Comparison of ENCODE assay signal across 8 cellular contexts in the genomic region with DNA sequence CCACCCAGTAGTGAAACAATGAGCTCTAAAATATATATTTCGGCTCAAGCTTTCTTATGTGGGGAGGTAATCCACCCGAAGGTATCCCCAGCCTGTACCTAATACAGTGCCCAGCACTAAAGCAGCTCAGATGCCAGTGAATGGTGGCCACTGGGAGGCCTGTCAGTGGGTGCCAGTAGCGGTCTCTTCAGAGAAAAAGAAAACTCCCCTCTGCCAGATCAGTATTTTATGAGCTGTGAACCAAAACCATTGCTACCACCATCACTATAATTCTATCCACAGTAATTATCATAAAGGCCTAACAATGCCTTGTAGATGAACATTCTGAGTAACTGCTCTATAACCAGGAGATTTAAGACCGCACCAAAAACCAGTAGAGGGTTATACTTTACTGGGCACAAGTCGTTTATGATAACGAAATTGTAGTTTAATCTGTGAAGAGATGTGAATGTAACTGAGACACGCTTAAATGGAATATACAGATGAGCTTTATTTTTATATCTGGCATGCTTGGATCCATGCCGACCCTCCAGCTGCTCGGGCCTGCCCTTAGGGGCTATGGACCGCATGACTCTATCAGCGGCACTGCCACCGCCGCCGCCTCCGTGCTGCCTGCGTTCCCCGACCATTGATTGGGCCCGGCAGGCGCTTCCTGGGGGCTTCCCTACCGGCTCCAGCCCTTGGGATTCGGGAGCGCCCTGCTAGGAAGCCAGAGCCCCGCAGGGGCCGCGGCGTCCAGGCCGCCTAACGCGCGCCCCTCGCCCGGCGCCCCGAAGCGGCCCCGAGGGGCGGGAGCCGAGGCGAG. TPM values are rescaled to one million over a fixed set of nuclear protein-coding genes. Genes with fewer than 3 reads are reported as not detected.
DNase-seq lines count a peak whose midpoint lies in the region; ATAC-seq, FAIRE-seq and TF ChIP-seq lines count a peak whose summit lies in the region.

No MANE protein-coding gene starts in this region.

- no peak for TF ChIP-seq EP300 in GM12878 (IDR thresholded peaks at IDR 0.05; ENCODE audit: borderline replicate concordance in 1 of 2, control insufficient read depth in 1 of 2, low read depth in 2 of 2, low read length in 2 of 2)

- no peak for TF ChIP-seq POLR2A in GM12878 (IDR thresholded peaks at IDR 0.05; ENCODE audit: low read depth, low read length)

- no peaks in the 10 kb centered on the region for H3K36me3 ChIP-seq in SK-N-MC (ENCODE audit: insufficient read depth, low read length)
- no peaks in the 10 kb centered on the region for H3K36me3 ChIP-seq in GM12878 (ENCODE audit: control insufficient read depth in 2 of 2, insufficient read depth in 2 of 2, low read length in 1 of 2)

- CTCF ChIA-PET in GM12878 (lab: Yijun Ruan, JAX), result interaction anchor here (0.5 to 1.9 kb wide), 18 partner anchors 9 to 599 kb away, joined by 3 to 8 read pairs (median 4); a partner anchor contains a TSS

- in situ Hi-C loops in GM12878 (cut with MboI), result no loop called here

- TSS peak; percentile 93 for BruUV-seq in GM12878 (replicated peaks; lab: Mats Ljungman, UMichigan)

- H3K9me3 ChIP-seq in SK-N-MC (ENCODE audit: low read depth, low read length) (no peaks in the 10 kb centered on the region), GM12878 (replicated peaks; ENCODE audit: control insufficient read depth, insufficient read depth, low read length) (no peaks in the 10 kb centered on the region)

- H3K27ac ChIP-seq in SK-N-MC (no peak overlapping the region), GM12878 (ENCODE audit: control insufficient read depth, insufficient read depth) (peak overlapping the region; percentile 97)

- H3K4me3 ChIP-seq in SK-N-MC (peak overlapping the region; percentile 86), GM12878 (peak overlapping the region; percentile 66)

- TF ChIP-seq CTCF in GM12878 (IDR thresholded peaks at IDR 0.05 in 2 of 3, conservative IDR thresholded peaks at IDR 0.05 in 1 of 3; ENCODE audit: control insufficient read depth in 2 of 3, extremely low read depth in 1 of 3, insufficient read depth in 1 of 3, low read depth in 3 of 3, low read length in 3 of 3), result no peak

- POLR2A ChIA-PET in GM12878 (lab: Charles Lee), result interaction anchor here (0.6 to 1.9 kb wide), 14 partner anchors 16 to 520 kb away, joined by 3 to 6 read pairs (median 4); a partner anchor contains a TSS

- TF ChIP-seq RAD21 in GM12878 (IDR thresholded peaks at IDR 0.05; ENCODE audit: insufficient read depth, low read depth, low read length), result peak; percentile 22; the same call in 1 of the 2 replicates

- RAD21 ChIA-PET in GM12878 (lab: Charles Lee; ENCODE audit: unreplicated experiment), result interaction anchor here (0.6 to 2.1 kb wide), 15 partner anchors 21 to 591 kb away, joined by 3 to 8 read pairs (median 4); a partner anchor contains a TSS

- no peaks in the 10 kb centered on the region for H3K27me3 ChIP-seq in GM12878 (replicated peaks in 1 of 2; ENCODE audit: control insufficient read depth in 2 of 2, insufficient read depth in 2 of 2, low read length in 1 of 2)

- H3K79me2 ChIP-seq in GM12878 (ENCODE audit: control insufficient read depth, insufficient read depth, low read length), result peaks cover 41% of the 10 kb centered on the region

- peak; percentile 21 for ATAC-seq in GM21526 (IDR thresholded peaks at IDR 0.05; ENCODE audit: low FRiP score, unreplicated experiment)
- peak; percentile 45 for ATAC-seq in GM12878

- peak overlapping the region; percentile 49 for H2AFZ ChIP-seq in GM12878 (ENCODE audit: control insufficient read depth, low read depth, low read length)

- no peak for FAIRE-seq in HTR-8/SVneo (lab: Jason Lieb, UNC)
- peak; percentile 56 for FAIRE-seq in GM12878 (lab: Jason Lieb, UNC)

- 3% methylated on average over 38 of the region's 39 CpGs for WGBS in GM12878 (ENCODE audit: insufficient coverage, insufficient replicate concordance, low lambda C conversion rate, missing lambda C conversion rate)

- intact Hi-C loops in GM12878 (cut with micrococcal nuclease; ENCODE audit: unreplicated experiment), result loop anchor here (1.0 to 5.0 kb wide), 4 partner anchors 42 to 368 kb away; a partner anchor contains a TSS

- no peaks in the 10 kb centered on the region for H4K20me1 ChIP-seq in GM12878 (ENCODE audit: control insufficient read depth, insufficient read depth)

- SMC1A ChIA-PET in GM12878 (lab: Charles Lee; ENCODE audit: uncharacterized antibody, unreplicated experiment), result interaction anchor here (0.6 to 2.5 kb wide), 18 partner anchors 9 to 142 kb away, joined by 3 to 14 read pairs (median 4); no protein-coding TSS in a partner anchor

- H3K4me1 ChIP-seq in GM12878 (ENCODE audit: control insufficient read depth, insufficient read depth, low read length), result peaks cover 3% of the 10 kb centered on the region; the same call in 1 of the 2 replicates

- H3K9ac ChIP-seq in SK-N-MC (ENCODE audit: insufficient read length), result peak overlapping the region; percentile 76
- H3K9ac ChIP-seq in GM12878 (ENCODE audit: control insufficient read depth, insufficient read depth, low read length), result peak overlapping the region; percentile 99

- DNase-seq in ELR (ENCODE audit: low read depth), result peak; percentile 69
- DNase-seq in HTR-8/SVneo (ENCODE audit: insufficient read length, low spot score), result peak; percentile 18
- no peak for DNase-seq in SK-N-MC (ENCODE audit: low read depth, low spot score)
- DNase-seq in GM12878 (ENCODE audit: low read depth, low spot score), result no peak
- DNase-seq in hippocampal formation (lab: John Stamatoyannopoulos, UW), result peak; percentile 64 to 74
- peak; percentile 86 for DNase-seq in retina
- DNase-seq in islet precursor cell, result no peak

- H3K4me2 ChIP-seq in GM12878 (ENCODE audit: control insufficient read depth, insufficient read depth), result peak overlapping the region; percentile 83

TF ChIP-seq in GM12878, 131 proteins besides CTCF, POLR2A, EP300 and RAD21 (continues in another document):
- TF ChIP-seq CBFB (IDR thresholded peaks at IDR 0.05; ENCODE audit: low read depth) (no peak), MTA2 (IDR thresholded peaks at IDR 0.05; ENCODE audit: low read depth) (peak; percentile 31; the same call in 1 of the 2 replicates), MYB (IDR thresholded peaks at IDR 0.05; ENCODE audit: borderline replicate concordance, low read depth, low read length) (no peak), ZSCAN29 (IDR thresholded peaks at IDR 0.05) (no peak), IKZF2 (IDR thresholded peaks at IDR 0.05) (no peak), SUZ12 (IDR thresholded peaks at IDR 0.05; ENCODE audit: unreplicated experiment) (no peak), IKZF1 (conservative IDR thresholded peaks at IDR 0.05) (no peak; the same call in 1 of the 2 replicates), RFX5 (IDR thresholded peaks at IDR 0.05; ENCODE audit: low read depth, low read length) (no peak), RAD51 (IDR thresholded peaks at IDR 0.05) (no peak), GABPA (IDR thresholded peaks at IDR 0.05; ENCODE audit: low read depth) (no peak), CEBPB (IDR thresholded peaks at IDR 0.05; ENCODE audit: borderline replicate concordance in 1 of 2, low read depth in 2 of 2, low read length in 2 of 2) (no peak), FOXK2 (IDR thresholded peaks at IDR 0.05) (no peak), CREB1 (IDR thresholded peaks at IDR 0.05; ENCODE audit: low read depth) (0 out of 2 replicates have a peak, but pooled peaks have one; percentile 13), POLR2AphosphoS5 (IDR thresholded peaks at IDR 0.05; ENCODE audit: low read length) (no peak)
- TF ChIP-seq, protein P1, sequence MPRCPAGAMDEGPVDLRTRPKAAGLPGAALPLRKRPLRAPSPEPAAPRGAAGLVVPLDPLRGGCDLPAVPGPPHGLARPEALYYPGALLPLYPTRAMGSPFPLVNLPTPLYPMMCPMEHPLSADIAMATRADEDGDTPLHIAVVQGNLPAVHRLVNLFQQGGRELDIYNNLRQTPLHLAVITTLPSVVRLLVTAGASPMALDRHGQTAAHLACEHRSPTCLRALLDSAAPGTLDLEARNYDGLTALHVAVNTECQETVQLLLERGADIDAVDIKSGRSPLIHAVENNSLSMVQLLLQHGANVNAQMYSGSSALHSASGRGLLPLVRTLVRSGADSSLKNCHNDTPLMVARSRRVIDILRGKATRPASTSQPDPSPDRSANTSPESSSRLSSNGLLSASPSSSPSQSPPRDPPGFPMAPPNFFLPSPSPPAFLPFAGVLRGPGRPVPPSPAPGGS (IDR thresholded peaks at IDR 0.05; ENCODE audit: borderline replicate concordance, insufficient read depth, low read depth, low read length, poor library complexity, severe bottlenecking), result no peak
- TF ChIP-seq, protein P2, sequence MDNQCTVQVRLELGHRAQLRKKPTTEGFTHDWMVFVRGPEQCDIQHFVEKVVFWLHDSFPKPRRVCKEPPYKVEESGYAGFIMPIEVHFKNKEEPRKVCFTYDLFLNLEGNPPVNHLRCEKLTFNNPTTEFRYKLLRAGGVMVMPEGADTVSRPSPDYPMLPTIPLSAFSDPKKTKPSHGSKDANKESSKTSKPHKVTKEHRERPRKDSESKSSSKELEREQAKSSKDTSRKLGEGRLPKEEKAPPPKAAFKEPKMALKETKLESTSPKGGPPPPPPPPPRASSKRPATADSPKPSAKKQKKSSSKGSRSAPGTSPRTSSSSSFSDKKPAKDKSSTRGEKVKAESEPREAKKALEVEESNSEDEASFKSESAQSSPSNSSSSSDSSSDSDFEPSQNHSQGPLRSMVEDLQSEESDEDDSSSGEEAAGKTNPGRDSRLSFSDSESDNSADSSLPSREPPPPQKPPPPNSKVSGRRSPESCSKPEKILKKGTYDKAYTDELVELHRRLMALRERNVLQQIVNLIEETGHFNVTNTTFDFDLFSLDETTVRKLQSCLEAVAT (IDR thresholded peaks at IDR 0.05), result peak; percentile 46; the same call in 1 of the 2 replicates

RNA-seq across cellular contexts. Expression of a gene that starts 0.6 kb away (rescaled TPM):
- total RNA-seq in GM12878 (2013; cell fraction: nucleolus; rRNA removed), result 92.3 and 97.9 TPM in 2 replicates
- 51.0 and 53.0 TPM in 2 replicates for total RNA-seq in GM12878 (2014; rRNA removed)
- total RNA-seq in GM12878 (2014; rRNA removed; fragmentation: Illumina TruSeq; extraction: Trizol), result 67.4 and 68.6 TPM in 2 replicates
- total RNA-seq in GM12878 (2021), result 106 and 110 TPM in 2 replicates
- polyA plus RNA-seq in GM12878 (2011; ENCODE audit: low read depth), result 43.4 TPM
- 67.0 and 69.7 TPM in 2 replicates for polyA plus RNA-seq in GM12878 (2011; rRNA removed)
- polyA plus RNA-seq in GM12878 (2011; cell fraction: cytosol; rRNA removed), result 66.5 and 76.6 TPM in 2 replicates
- polyA plus RNA-seq in GM12878 (2011; cell fraction: nucleus; rRNA removed), result 68.3 and 72.4 TPM in 2 replicates
- 46.4 and 59.8 TPM in 2 replicates for polyA plus RNA-seq in GM12878 (2012)
- polyA plus RNA-seq in GM12878 (2014; fragmentation: Illumina TruSeq; extraction: Trizol), result 82.1 and 85.3 TPM in 2 replicates
- polyA plus RNA-seq in GM12878 (2014; fragmentation: Nextera tagmentation; extraction: Ambion mirVana), result 10 to 100 TPM; 20.8 to 32.7 TPM
- polyA plus RNA-seq in GM12878 (2014; rRNA removed), result 61.6 and 62.3 TPM in 2 replicates
- polyA plus RNA-seq in GM12878 (2016; fragmentation: Nextera tagmentation; extraction: Ambion mirVana), result 1 to 10 TPM; 8.7 to 9.0 TPM
- 104 and 111 TPM in 2 replicates for polyA minus RNA-seq in GM12878 (2011; rRNA and poly(A)+ RNA removed)
- polyA minus RNA-seq in GM12878 (2011; cell fraction: cytosol; rRNA and poly(A)+ RNA removed), result 35.4 and 41.8 TPM in 2 replicates
- 42.3 and 64.8 TPM in 2 replicates for polyA minus RNA-seq in GM12878 (2011; cell fraction: nucleus; rRNA and poly(A)+ RNA removed)

Comparison
In these comparisons a context has a peak if more than half of its experiments do, and no peak if none do; other contexts are left out.
1. DNase-seq: peak in ELR (single experiment), HTR-8/SVneo (single experiment), hippocampal formation (2 of 2) and retina (single experiment); none in SK-N-MC (single experiment), GM12878 (single experiment) and islet precursor cell (single experiment).